18 cellular contexts compared by ENCODE assay signal in genomic region chr21:44948426-44949120, GRCh38. TPM values are rescaled to one million over a fixed set of nuclear protein-coding genes. Genes with fewer than 3 reads are reported as not detected.
A peak's percentile ranks its signal among the peaks of the same experiment; 100 is the strongest.
DNase-seq lines count a peak whose midpoint lies in the region; ATAC-seq and TF ChIP-seq lines count a peak whose summit lies in the region.
"Had no signal": no experiment of that assay in that cellular context is flagged by ENCODE, and none has a peak within 500 bp of the region (broad histone marks: within the 10 kb centered on the region; RNA-seq: fewer than 3 reads in every experiment).

No MANE protein-coding gene starts in this region.

- H4K91ac ChIP-seq in neuronal stem cell (ENCODE audit: low read depth, low read length, poor library complexity) (no peak overlapping the region), trophoblast cell (ENCODE audit: low read depth, low read length) (no peak overlapping the region)

- H3K18ac ChIP-seq in neuronal stem cell (ENCODE audit: low read length) (no peak overlapping the region), trophoblast cell (ENCODE audit: low read length) (no peak overlapping the region)

- H4K12ac ChIP-seq in trophoblast cell (ENCODE audit: low read depth, low read length), result no peak overlapping the region

- H2BK120ac ChIP-seq in neuronal stem cell (ENCODE audit: low read depth, low read length) (no peak overlapping the region), trophoblast cell (ENCODE audit: insufficient read depth, low read length, poor library complexity) (no peak overlapping the region)

- H3K4me3 ChIP-seq in BLaER1 (no peak overlapping the region), WERI-Rb-1 (ENCODE audit: low read depth, low read length) (no peak overlapping the region), heart right ventricle (no peak overlapping the region), neuronal stem cell (ENCODE audit: low read length in 2 of 2) (no peak overlapping the region), trophoblast cell (ENCODE audit: low read depth, low read length) (no peak overlapping the region)
- H3K4me3 ChIP-seq: HAP-1, SK-N-MC had no signal

- H3K4ac ChIP-seq in neuronal stem cell (ENCODE audit: low read length) (no peak overlapping the region), trophoblast cell (ENCODE audit: low read depth, low read length) (no peak overlapping the region)

- TF ChIP-seq CTCF in WERI-Rb-1 (IDR thresholded peaks at IDR 0.05; ENCODE audit: low read depth, low read length) (no peak), heart right ventricle (IDR thresholded peaks at IDR 0.05) (no peak)

- ATAC-seq in heart right ventricle, result peak in 1 of 8 donors; percentile 1
- ATAC-seq: CD8-positive, alpha-beta T cell had no signal

- intact Hi-C loops in heart right ventricle (cut with DNase I), result loop anchor here in 9 of 10 donors (2.0 to 10.0 kb wide), 8 partner anchors 129 to 876 kb away; no protein-coding TSS in a partner anchor

- WGBS in heart right ventricle, 2 donors, result 81 to 83% methylated on average over 16 of the region's 16 CpGs
- WGBS in neuronal stem cell (ENCODE audit: extremely low coverage in 2 of 2, insufficient read length in 2 of 2, insufficient replicate concordance in 1 of 2), 2 donors, result no CpG with 5 or more reads among the region's 16 CpGs
- WGBS in trophoblast cell (ENCODE audit: extremely low coverage, insufficient coverage, insufficient read length), result no CpG with 5 or more reads among the region's 16 CpGs

- DNase-seq in WERI-Rb-1 (peak; percentile 7), heart right ventricle (no peak), neuronal stem cell (ENCODE audit: low spot score) (no peak), CD1c-positive myeloid dendritic cell (ENCODE audit: extremely low spot score) (no peak), middle frontal gyrus (ENCODE audit: extremely low spot score, low spot score) (no peak), trophoblast cell (no peak), NCI-H2227 treated with DMSO at 0.1 percent for 48 hours (lab: John Stamatoyannopoulos, UW) (no peak)
- DNase-seq: AML-193; CD8-positive, alpha-beta T cell; NCI-H146; NCI-H2081 treated with DMSO at 0.1 percent for 48 hours; NCI-H226; NCI-H526 treated with DMSO at 0.1 percent for 48 hours; OCI-M1 had no signal

- H4K20me1 ChIP-seq in BLaER1, result peaks cover 91% of the 10 kb centered on the region

- H3K4me1 ChIP-seq in BLaER1 (peaks cover 99% of the 10 kb centered on the region), heart right ventricle (peaks cover 13 to 78% (median 49%) of the 10 kb centered on the region in 9 donors), neuronal stem cell (ENCODE audit: control insufficient read depth in 2 of 2, insufficient read depth in 1 of 2, low read depth in 1 of 2, low read length in 2 of 2) (no peaks in the 10 kb centered on the region), trophoblast cell (ENCODE audit: control insufficient read depth in 1 of 2, insufficient read depth in 2 of 2, low read length in 2 of 2) (no peaks in the 10 kb centered on the region)
- H3K4me1 ChIP-seq: HAP-1 had no signal

- H3K23ac ChIP-seq in neuronal stem cell (ENCODE audit: low read depth, low read length, poor library complexity) (peak overlapping the region; percentile 73), trophoblast cell (ENCODE audit: low read length) (no peak overlapping the region)

- H4K8ac ChIP-seq in neuronal stem cell (ENCODE audit: low read depth, low read length), result no peak overlapping the region
- no peak overlapping the region for H4K8ac ChIP-seq in trophoblast cell (ENCODE audit: low read depth, low read length)

- H3K14ac ChIP-seq in neuronal stem cell (ENCODE audit: low read length) (no peak overlapping the region), trophoblast cell (ENCODE audit: low read length) (no peak overlapping the region)

- H3K27me3 ChIP-seq in BLaER1, result no peaks in the 10 kb centered on the region
- no peaks in the 10 kb centered on the region for H3K27me3 ChIP-seq in WERI-Rb-1 (ENCODE audit: insufficient read depth, low read depth, severe bottlenecking)
- no peaks in the 10 kb centered on the region for H3K27me3 ChIP-seq in heart right ventricle
- H3K27me3 ChIP-seq in neuronal stem cell (ENCODE audit: control insufficient read depth in 3 of 3, insufficient read depth in 3 of 3, low read depth in 1 of 3, low read length in 3 of 3), result no peaks in the 10 kb centered on the region
- no peaks in the 10 kb centered on the region for H3K27me3 ChIP-seq in trophoblast cell (ENCODE audit: insufficient read depth, low read length)

- H2BK15ac ChIP-seq in neuronal stem cell (ENCODE audit: low read length), result no peak overlapping the region

- H2AFZ ChIP-seq in neuronal stem cell (ENCODE audit: low read length) (no peak overlapping the region), trophoblast cell (ENCODE audit: insufficient read depth, low read length, poor library complexity) (no peak overlapping the region)

- H3K36me3 ChIP-seq in BLaER1 (peaks cover 59% of the 10 kb centered on the region), WERI-Rb-1 (peaks cover 81% of the 10 kb centered on the region), heart right ventricle (peaks cover 0 to 45% (median 7%) of the 10 kb centered on the region in 9 donors), neuronal stem cell (replicated peaks in 1 of 2; ENCODE audit: control insufficient read depth in 2 of 2, insufficient read depth in 2 of 2, low read length in 2 of 2) (peaks cover 36 to 62% of the 10 kb centered on the region in 2 donors), trophoblast cell (ENCODE audit: control insufficient read depth in 1 of 2, insufficient read depth in 2 of 2, low read length in 2 of 2) (peaks cover 45 to 49% of the 10 kb centered on the region in 2 experiments)

- no peak overlapping the region for H2BK5ac ChIP-seq in neuronal stem cell (ENCODE audit: low read length)
- H2BK5ac ChIP-seq in trophoblast cell (ENCODE audit: low read depth, low read length, poor library complexity), result no peak overlapping the region

- H3K9ac ChIP-seq in BLaER1 (peak overlapping the region; percentile 31; the same call in 1 of the 2 replicates), neuronal stem cell (ENCODE audit: low read depth, low read length, poor library complexity) (no peak overlapping the region), trophoblast cell (ENCODE audit: low read length) (no peak overlapping the region)

- peaks cover 4% of the 10 kb centered on the region for H3K79me2 ChIP-seq in trophoblast cell (ENCODE audit: control insufficient read depth, insufficient read depth, low read length, poor library complexity)

- H3K27ac ChIP-seq in BLaER1 (peak overlapping the region; percentile 38; the same call in 1 of the 2 replicates), WERI-Rb-1 (no peak overlapping the region), heart right ventricle (peak overlapping the region in 8 of 10 donors; percentile 42 to 86 (median 82)), neuronal stem cell (replicated peaks; ENCODE audit: low read length) (no peak overlapping the region), trophoblast cell (ENCODE audit: low read depth, low read length) (no peak overlapping the region)
- H3K27ac ChIP-seq: SK-N-MC had no signal

- H3K9me3 ChIP-seq in BLaER1, result no peaks in the 10 kb centered on the region
- H3K9me3 ChIP-seq in WERI-Rb-1 (ENCODE audit: severe bottlenecking), result no peaks in the 10 kb centered on the region
- no peaks in the 10 kb centered on the region for H3K9me3 ChIP-seq in heart right ventricle
- H3K9me3 ChIP-seq in neuronal stem cell (replicated peaks in 1 of 2; ENCODE audit: control insufficient read depth in 2 of 2, insufficient read depth in 1 of 2, low read depth in 1 of 2, low read length in 2 of 2), result no peaks in the 10 kb centered on the region
- H3K9me3 ChIP-seq in trophoblast cell (ENCODE audit: insufficient read depth, low read depth, low read length), result peaks cover 2% of the 10 kb centered on the region
- H3K9me3 ChIP-seq: HAP-1 had no signal

- H2BK12ac ChIP-seq in neuronal stem cell (ENCODE audit: low read length) (no peak overlapping the region), trophoblast cell (ENCODE audit: low read length) (no peak overlapping the region)

- peaks cover 32% of the 10 kb centered on the region for H3K79me1 ChIP-seq in neuronal stem cell (ENCODE audit: low read depth, low read length)
- H3K79me1 ChIP-seq in trophoblast cell (ENCODE audit: low read length), result peaks cover 3% of the 10 kb centered on the region

- H2AK5ac ChIP-seq in neuronal stem cell (ENCODE audit: low read depth, low read length) (no peak overlapping the region), trophoblast cell (ENCODE audit: low read length) (no peak overlapping the region)

- H3K4me2 ChIP-seq in BLaER1, result peak overlapping the region; percentile 91
- H3K4me2 ChIP-seq in neuronal stem cell (ENCODE audit: insufficient read depth, low read length, poor library complexity, severe bottlenecking), result no peak overlapping the region
- no peak overlapping the region for H3K4me2 ChIP-seq in trophoblast cell (ENCODE audit: low read length)

RNA-seq across cellular contexts. Expression of gene SLX9, which starts 8.7 kb away (rescaled TPM):
- total RNA-seq in heart right ventricle, result 10 to 100 TPM; 42.4 to 67.2 (median 52.6) TPM
- 10 to 100 TPM; 68.1 to 83.6 TPM for polyA plus RNA-seq in heart right ventricle
- polyA plus RNA-seq in neuronal stem cell (2013, experiment 1 of 2), result 17.0 TPM
- polyA plus RNA-seq in neuronal stem cell (2013, experiment 2 of 2), result 16.6 TPM
- 19.1 and 21.1 TPM in 2 replicates for polyA plus RNA-seq in trophoblast cell (2013)

RNA-seq across cellular contexts. Expression of gene ITGB2, which starts 27.9 kb away (rescaled TPM):
- 100 to 1,000 TPM in 1 of 10 donors, 10 to 100 TPM in 5, 1 to 10 TPM in 4; 5.1 to 151 (median 10.3) TPM for total RNA-seq in heart right ventricle
- 10 to 100 TPM; 12.4 to 12.7 TPM for polyA plus RNA-seq in heart right ventricle
- polyA plus RNA-seq in neuronal stem cell (2013, experiment 1 of 2), result 0.06 TPM
- 0.12 TPM for polyA plus RNA-seq in neuronal stem cell (2013, experiment 2 of 2)
- polyA plus RNA-seq in trophoblast cell (2013), result 0.03 TPM in 2 replicates
- total RNA-seq: HT-29 had no signal

Comparison
In these comparisons a context has a peak if more than half of its experiments do, and no peak if none do; other contexts are left out.
1. H3K27ac ChIP-seq: peak in BLaER1 (single experiment) and heart right ventricle (8 of 10); none in WERI-Rb-1 (single experiment), neuronal stem cell (single experiment) and trophoblast cell (single experiment).